8 cellular contexts compared by ENCODE assay signal in genomic region chr4:20700007-20700761, GRCh38. TPM values are rescaled to one million over a fixed set of nuclear protein-coding genes. Genes with fewer than 3 reads are reported as not detected.
DNase-seq lines count a peak whose midpoint lies in the region; ATAC-seq and TF ChIP-seq lines count a peak whose summit lies in the region.

TSS of gene PACRGL (plus strand) at chr4:20700458. CDS start at chr4:20704482, 4,024 bp downstream.

- no peak for TF ChIP-seq EP300 in suprapubic skin (IDR thresholded peaks at IDR 0.05)

- peak; percentile 91 for DNase-seq in GM06990 (ENCODE audit: extremely low read depth, insufficient read length)
- DNase-seq in NCI-H1092 (lab: John Stamatoyannopoulos, UW) = peak; percentile 97
- DNase-seq in globus pallidus (ENCODE audit: low spot score) = peak; percentile 91
- peak; percentile 51 to 97 (median 89) for DNase-seq in nucleus accumbens (lab: John Stamatoyannopoulos, UW)
- peak; percentile 95 to 97 for DNase-seq in suprapubic skin (ENCODE audit: low spot score in 2 of 2)

- H3K9me3 ChIP-seq in suprapubic skin = no peaks in the 10 kb centered on the region

- H3K27me3 Mint-ChIP-seq in activated naive CD4-positive, alpha-beta T cell treated with anti-CD3 and anti-CD28 coated beads, Interleukin-2, amount 50 U/mL, for 24 hours = no peaks in the 10 kb centered on the region

- H3K4me1 ChIP-seq in suprapubic skin = peaks cover 26% of the 10 kb centered on the region

- H3K36me3 ChIP-seq in GM06990 (ENCODE audit: control insufficient read depth, insufficient read depth, low read length) (peaks cover 2% of the 10 kb centered on the region; the same call in 1 of the 2 replicates), suprapubic skin (peaks cover 9% of the 10 kb centered on the region)

- peak in 1 of 2 donors; percentile 57 for TF ChIP-seq POLR2A in suprapubic skin (IDR thresholded peaks at IDR 0.05)

- peak within 1 kb of the TSS; percentile 96 for H3K27ac Mint-ChIP-seq in activated naive CD4-positive, alpha-beta T cell treated with anti-CD3 and anti-CD28 coated beads, Interleukin-2, amount 50 U/mL, for 24 hours

- under 1% methylated on average over 22 of the region's 60 CpGs for WGBS in suprapubic skin

- H3K4me3 ChIP-seq in GM06990 (replicated peaks; ENCODE audit: low read depth, low read length) (peak within 1 kb of the TSS; percentile 80), suprapubic skin (peak within 1 kb of the TSS; percentile 91)

- TF ChIP-seq CTCF in GM06990 (IDR thresholded peaks at IDR 0.05; ENCODE audit: insufficient read depth, low read length, poor library complexity, severe bottlenecking) = no peak
- no peak for TF ChIP-seq CTCF in suprapubic skin (IDR thresholded peaks at IDR 0.05)

- H3K27me3 ChIP-seq in GM06990 (replicated peaks; ENCODE audit: control insufficient read depth, insufficient read depth, low read length) (no peaks in the 10 kb centered on the region), suprapubic skin (no peaks in the 10 kb centered on the region)

- H3K4me3 Mint-ChIP-seq in activated naive CD4-positive, alpha-beta T cell treated with anti-CD3 and anti-CD28 coated beads, Interleukin-2, amount 50 U/mL, for 24 hours = peak within 1 kb of the TSS; percentile 96

- ATAC-seq in HG02588 (IDR thresholded peaks at IDR 0.05; ENCODE audit: unreplicated experiment) (peak; percentile 100), SK-N-SH treated with all-trans-retinoic acid at 6 μM for 48 hours (peak; percentile 99)

- H3K9me3 Mint-ChIP-seq in activated naive CD4-positive, alpha-beta T cell treated with anti-CD3 and anti-CD28 coated beads, Interleukin-2, amount 50 U/mL, for 24 hours = no peaks in the 10 kb centered on the region

- no peaks in the 10 kb centered on the region for H3K36me3 Mint-ChIP-seq in activated naive CD4-positive, alpha-beta T cell treated with anti-CD3 and anti-CD28 coated beads, Interleukin-2, amount 50 U/mL, for 24 hours

- peak within 1 kb of the TSS; percentile 85 for H3K27ac ChIP-seq in suprapubic skin

- H3K4me1 Mint-ChIP-seq in activated naive CD4-positive, alpha-beta T cell treated with anti-CD3 and anti-CD28 coated beads, Interleukin-2, amount 50 U/mL, for 24 hours = peaks cover 44% of the 10 kb centered on the region

TF ChIP-seq in SK-N-SH treated with all-trans-retinoic acid at 6 μM for 48 hours, 23 proteins besides CTCF, POLR2A, EP300 and RAD21:
- TF ChIP-seq CSDC2 (CRISPR knock-in tag; IDR thresholded peaks at IDR 0.05) (no peak), TCF4 (CRISPR knock-in tag; IDR thresholded peaks at IDR 0.05; ENCODE audit: borderline replicate concordance) (peak; percentile 12; the same call in 1 of the 2 replicates)

RNA-seq across cellular contexts. Expression of gene PACRGL, which starts in this region (rescaled TPM):
- 10 to 100 TPM; 20.5 to 45.8 (median 30.4) TPM for total RNA-seq in suprapubic skin

Comparison
In these comparisons a context has a peak if more than half of its experiments do, and no peak if none do; other contexts are left out.
1. Peak in every context shown above with its lines: DNase-seq, ATAC-seq, H3K4me3 ChIP-seq and H3K27ac ChIP-seq.